27 cellular contexts compared by ENCODE assay signal in the genomic region with DNA sequence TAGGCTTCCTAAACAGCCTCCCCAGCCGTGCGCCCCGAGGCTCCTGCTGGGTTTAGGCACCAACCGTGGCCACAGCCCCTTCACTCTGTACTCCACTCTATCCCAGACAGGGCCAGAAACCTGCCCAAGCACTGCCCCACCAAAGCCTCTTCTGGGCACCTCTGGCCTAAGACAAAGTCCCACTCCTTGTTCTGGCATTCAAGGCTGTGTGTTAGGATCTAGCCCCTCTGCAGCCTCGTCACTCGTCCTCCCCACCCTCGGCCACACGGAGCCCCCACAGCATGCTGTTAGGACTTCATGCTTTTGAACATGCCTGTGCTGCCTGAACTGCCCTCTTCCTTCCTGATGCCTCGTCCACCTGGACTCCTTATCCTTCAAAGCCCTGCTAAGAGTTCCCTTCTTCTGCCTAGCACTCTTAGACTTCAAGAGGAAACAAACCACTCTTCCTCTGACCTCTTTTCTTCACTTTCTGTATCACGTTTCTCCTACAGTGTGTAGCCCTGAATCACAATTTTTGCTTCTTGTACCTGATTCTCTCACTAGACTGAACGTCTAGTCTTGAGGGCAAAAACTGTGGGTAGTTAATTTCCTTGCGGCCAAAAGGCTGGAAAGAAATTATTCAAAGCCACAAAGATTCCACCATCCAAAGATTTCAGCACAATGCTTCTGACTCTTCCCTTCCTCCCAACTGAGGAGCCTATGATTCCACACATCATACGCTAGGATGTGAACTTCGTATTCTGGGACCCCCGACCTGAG. TPM values are rescaled to one million over a fixed set of nuclear protein-coding genes. Genes with fewer than 3 reads are reported as not detected.
DNase-seq lines count a peak whose midpoint lies in the region; ATAC-seq and TF ChIP-seq lines count a peak whose summit lies in the region.
"Had no signal": no experiment of that assay in that cellular context is flagged by ENCODE, and none has a peak within 500 bp of the region (broad histone marks: within the 10 kb centered on the region; RNA-seq: fewer than 3 reads in every experiment).

No MANE protein-coding gene starts in this region.

- H3K36me3 Mint-ChIP-seq in progenitor cell of endocrine pancreas (ENCODE audit: insufficient read depth): no peaks in the 10 kb centered on the region
- H3K36me3 Mint-ChIP-seq: activated naive CD4-positive, alpha-beta T cell treated with anti-CD3 and anti-CD28 coated beads, Interleukin-2, amount 10 ng/mL, durations not matched to agents 7 days and 5 days had no signal

- no peak overlapping the region for H3K4me3 Mint-ChIP-seq in progenitor cell of endocrine pancreas (ENCODE audit: low read depth)
- H3K4me3 Mint-ChIP-seq: activated naive CD4-positive, alpha-beta T cell treated with anti-CD3 and anti-CD28 coated beads, Interleukin-2, amount 10 ng/mL, durations not matched to agents 7 days and 5 days; activated T-cell treated with anti-CD3 and anti-CD28 coated beads, Interleukin-2, amount 50 U/mL, for 4 hours; stimulated activated naive CD8-positive, alpha-beta T cell treated with anti-CD3 and anti-CD28 coated beads, Interleukin-15, amount 100 ng/mL, for 72 hours had no signal

- H3K14ac ChIP-seq in mesenchymal stem cell (ENCODE audit: low read length in 2 of 2): no peak overlapping the region

- H4K8ac ChIP-seq in mesenchymal stem cell (ENCODE audit: low read length): no peak overlapping the region

- no peaks in the 10 kb centered on the region for H3K9me3 Mint-ChIP-seq in progenitor cell of endocrine pancreas (ENCODE audit: low read depth)
- H3K9me3 Mint-ChIP-seq: activated naive CD4-positive, alpha-beta T cell treated with anti-CD3 and anti-CD28 coated beads, Interleukin-2, amount 10 ng/mL, durations not matched to agents 7 days and 5 days; activated T-cell treated with anti-CD3 and anti-CD28 coated beads, Interleukin-2, amount 50 U/mL, for 4 hours; stimulated activated naive CD8-positive, alpha-beta T cell treated with anti-CD3 and anti-CD28 coated beads, Interleukin-15, amount 100 ng/mL, for 72 hours had no signal

- no TSS peak for BruUV-seq in HCT116 (replicated peaks; lab: Mats Ljungman, UMichigan)

- H3K27me3 Mint-ChIP-seq in progenitor cell of endocrine pancreas: peaks cover 23% of the 10 kb centered on the region

- H3K27me3 ChIP-seq in HCT116 (ENCODE audit: insufficient read depth, low read length) (no peaks in the 10 kb centered on the region), foreskin keratinocyte (no peaks in the 10 kb centered on the region), mesenchymal stem cell (ENCODE audit: control insufficient read depth in 1 of 2, insufficient read depth in 1 of 2, low read length in 2 of 2) (peaks cover 0 to 16% of the 10 kb centered on the region in 2 experiments)

- RAD21 ChIA-PET in HCT116 (lab: Charles Lee; ENCODE audit: low non-redundant PET in 1 of 2, low total read pairs in 2 of 2, uncharacterized antibody in 2 of 2, unreplicated experiment in 2 of 2): no interaction called here

- H3K27ac ChIP-seq in HCT116 (ENCODE audit: low read depth, low read length) (peak overlapping the region; percentile 49), foreskin keratinocyte (peak overlapping the region; percentile 86), mesenchymal stem cell (ENCODE audit: low read length, poor library complexity, severe bottlenecking) (no peak overlapping the region)
- H3K27ac ChIP-seq: heart left ventricle, HL-60, tibial artery had no signal

- peaks cover 39 to 65% of the 10 kb centered on the region in 2 experiments for H3K4me1 ChIP-seq in HCT116 (ENCODE audit: control insufficient read depth in 1 of 2, insufficient read depth in 2 of 2, low read length in 2 of 2)
- peaks cover 56% of the 10 kb centered on the region for H3K4me1 ChIP-seq in foreskin keratinocyte
- peaks cover 7% of the 10 kb centered on the region for H3K4me1 ChIP-seq in mesenchymal stem cell (ENCODE audit: control insufficient read depth, insufficient read depth, low read depth, low read length)
- H3K4me1 ChIP-seq: left lung, tibial artery had no signal

- H3K23ac ChIP-seq in mesenchymal stem cell (ENCODE audit: low read length in 2 of 2): no peak overlapping the region

- intact Hi-C loops in HCT116 (cut with micrococcal nuclease): no loop called here

- H3K79me1 ChIP-seq in mesenchymal stem cell (replicated peaks; ENCODE audit: low read length, poor library complexity, severe bottlenecking): no peaks in the 10 kb centered on the region

- H2AFZ ChIP-seq in HCT116 (ENCODE audit: low read depth, low read length, poor library complexity, severe bottlenecking) (no peak overlapping the region), mesenchymal stem cell (ENCODE audit: low read depth, low read length) (no peak overlapping the region)

- ATAC-seq in HCT116 (no peak), foreskin keratinocyte (no peak), HG02970 (IDR thresholded peaks at IDR 0.05; ENCODE audit: low FRiP score, unreplicated experiment) (no peak), GM18873 (IDR thresholded peaks at IDR 0.05; ENCODE audit: low FRiP score, unreplicated experiment) (no peak)
- ATAC-seq: activated T-cell treated with anti-CD3 and anti-CD28 coated beads, Interleukin-2, amount 50 U/mL, for 4 hours; sciatic nerve had no signal

- POLR2A ChIA-PET in HCT116 (lab: Charles Lee): no interaction called here

- no peaks in the 10 kb centered on the region for H3K79me2 ChIP-seq in HCT116 (ENCODE audit: insufficient read depth, low read length)

- H2BK15ac ChIP-seq in mesenchymal stem cell (ENCODE audit: low read depth, poor library complexity, severe bottlenecking): no peak overlapping the region

- no peak for DNase-seq in HCT116 (ENCODE audit: low read depth, low spot score)
- peak; percentile 49 for DNase-seq in RPMI7951 (ENCODE audit: low read depth)
- DNase-seq in foreskin keratinocyte: peak in 1 of 2 donors; percentile 47
- no peak for DNase-seq in progenitor cell of endocrine pancreas (ENCODE audit: low spot score, unreplicated experiment)
- DNase-seq in mesenchymal stem cell: no peak
- no peak for DNase-seq in stimulated activated CD4-positive, alpha-beta T cell treated with anti-CD3 and anti-CD28 coated beads, Interleukin-15, amount 100 ng/mL, for 24 hours
- DNase-seq: activated CD4-positive, CD25-positive, alpha-beta regulatory T cell treated with anti-CD3 and anti-CD28 coated beads, Interleukin-2, amount 50 U/mL, for 72 hours; activated CD8-positive, alpha-beta memory T cell treated with anti-CD3 and anti-CD28 coated beads for 24 hours; activated naive CD4-positive, alpha-beta T cell treated with anti-CD3 and anti-CD28 coated beads, Interleukin-2, amount 10 ng/mL, durations not matched to agents 7 days and 5 days; activated T-cell treated with anti-CD3 and anti-CD28 coated beads, Interleukin-2, amount 50 U/mL, for 4 hours; anterior cingulate cortex; central memory CD4-positive, alpha-beta T cell; DMS 273 treated with DMSO at 0.1 percent for 48 hours; heart left ventricle; left lung; NCI-H1417; NCI-H2107; tibial artery had no signal

- H3K36me3 ChIP-seq in HCT116 (ENCODE audit: control insufficient read depth in 1 of 2, insufficient read depth in 2 of 2, low read length in 2 of 2) (no peaks in the 10 kb centered on the region), mesenchymal stem cell (ENCODE audit: control insufficient read depth in 1 of 2, insufficient read depth in 2 of 2, low read depth in 1 of 2, low read length in 2 of 2) (no peaks in the 10 kb centered on the region)
- H3K36me3 ChIP-seq: heart left ventricle, left lung, tibial artery had no signal

- peak overlapping the region; percentile 84 for H3K4me2 ChIP-seq in HCT116 (ENCODE audit: low read length)
- no peak overlapping the region for H3K4me2 ChIP-seq in mesenchymal stem cell (ENCODE audit: low read length, poor library complexity, severe bottlenecking)

- peaks cover 2% of the 10 kb centered on the region for H3K4me1 Mint-ChIP-seq in progenitor cell of endocrine pancreas (ENCODE audit: low read depth)

- CTCF ChIA-PET in HCT116 (lab: Charles Lee): no interaction called here

- no peaks in the 10 kb centered on the region for H3K9me2 ChIP-seq in HCT116 (ENCODE audit: insufficient read depth)

- no peak overlapping the region for H2BK120ac ChIP-seq in mesenchymal stem cell (ENCODE audit: low read depth, low read length)

- no peak overlapping the region for H4K91ac ChIP-seq in mesenchymal stem cell (ENCODE audit: low read length)

- H4K20me1 ChIP-seq in HCT116 (ENCODE audit: insufficient read depth): no peaks in the 10 kb centered on the region

- H2BK5ac ChIP-seq in mesenchymal stem cell (ENCODE audit: low read depth, low read length, poor library complexity, severe bottlenecking): no peak overlapping the region

- peak overlapping the region; percentile 17 for H3K27ac Mint-ChIP-seq in progenitor cell of endocrine pancreas
- H3K27ac Mint-ChIP-seq: activated naive CD4-positive, alpha-beta T cell treated with anti-CD3 and anti-CD28 coated beads, Interleukin-2, amount 10 ng/mL, durations not matched to agents 7 days and 5 days; stimulated activated naive CD8-positive, alpha-beta T cell treated with anti-CD3 and anti-CD28 coated beads, Interleukin-15, amount 100 ng/mL, for 72 hours had no signal

- H3K18ac ChIP-seq in mesenchymal stem cell (ENCODE audit: low read depth in 1 of 2, low read length in 2 of 2): no peak overlapping the region

- H3K4me3 ChIP-seq in HCT116 (replicated peaks in 1 of 2; ENCODE audit: low read depth in 1 of 2, low read length in 2 of 2) (no peak overlapping the region), mesenchymal stem cell (ENCODE audit: insufficient read depth in 1 of 2, low read depth in 1 of 2, low read length in 2 of 2) (no peak overlapping the region)
- H3K4me3 ChIP-seq: heart left ventricle, left lung, tibial artery had no signal

- TF ChIP-seq RAD21 in HCT116 (IDR thresholded peaks at IDR 0.05; ENCODE audit: low read depth): no peak

- no peaks in the 10 kb centered on the region for H3K9me3 ChIP-seq in HCT116 (ENCODE audit: control insufficient read depth in 1 of 2, insufficient read depth in 1 of 2, low read depth in 1 of 2, low read length in 2 of 2)
- H3K9me3 ChIP-seq in mesenchymal stem cell (ENCODE audit: control insufficient read depth, low read length): no peaks in the 10 kb centered on the region
- H3K9me3 ChIP-seq: heart left ventricle, left lung, tibial artery had no signal

- TF ChIP-seq CTCF in HCT116 (IDR thresholded peaks at IDR 0.05 in 2 of 3, conservative IDR thresholded peaks at IDR 0.05 in 1 of 3; ENCODE audit: borderline replicate concordance in 1 of 3, insufficient read depth in 1 of 3, low read depth in 2 of 3, low read length in 2 of 3): no peak
- no peak for TF ChIP-seq CTCF in foreskin keratinocyte (conservative IDR thresholded peaks at IDR 0.05)
- TF ChIP-seq CTCF in progenitor cell of endocrine pancreas (IDR thresholded peaks at IDR 0.05; ENCODE audit: unreplicated experiment): no peak

- no peak overlapping the region for H2AK5ac ChIP-seq in mesenchymal stem cell (ENCODE audit: low read length, severe bottlenecking)

- no peak overlapping the region for H2BK12ac ChIP-seq in mesenchymal stem cell (ENCODE audit: low read length in 2 of 2)

- H3K9ac ChIP-seq in HCT116 (ENCODE audit: low read length) (peak overlapping the region; percentile 53), mesenchymal stem cell (ENCODE audit: low read length) (no peak overlapping the region)

- whole genome bisulfite sequencing in mesenchymal stem cell: 76% methylated on average over 15 of the region's 15 CpGs

- no peak for TF ChIP-seq POLR2A in HCT116 (IDR thresholded peaks at IDR 0.05; ENCODE audit: borderline replicate concordance, extremely low read depth, insufficient read depth, insufficient read length)

- H3K4ac ChIP-seq in mesenchymal stem cell (ENCODE audit: low read depth in 1 of 2, low read length in 2 of 2): no peak overlapping the region

RNA-seq across cellular contexts. Expression of a gene that starts 28.6 kb away (rescaled TPM):
- total RNA-seq in HCT116 (2021; ENCODE audit: unreplicated experiment): 0.34 TPM
- 0.56 and 0.91 TPM in 2 replicates for polyA plus RNA-seq in HCT116 (2012)
- total RNA-seq in RPMI7951 (2014; rRNA removed; shearing (Covaris generic)): 0.12 TPM in 1 of 2 replicates, not detected in the other
- total RNA-seq in foreskin keratinocyte: 48.2 and 65.5 TPM in 2 replicates
- 42.2 and 54.1 TPM in 2 replicates for polyA plus RNA-seq in foreskin keratinocyte
- total RNA-seq in progenitor cell of endocrine pancreas: not detected in 2 replicates
- polyA plus RNA-seq in mesenchymal stem cell (2013, experiment 1 of 2): not detected
- not detected for polyA plus RNA-seq in mesenchymal stem cell (2013, experiment 2 of 2)
- total RNA-seq: dermis microvascular lymphatic vessel endothelial cell, endothelial cell of umbilical vein, heart left ventricle, NCI-H460, sciatic nerve, SK-MEL-5 had no signal
- polyA plus RNA-seq: endothelial cell of umbilical vein, heart left ventricle had no signal

Comparison
In these comparisons a context has a peak if more than half of its experiments do, and no peak if none do; other contexts are left out.
1. RNA of a gene that starts 28.6 kb away (total RNA-seq): 48.2 to 65.5 TPM in foreskin keratinocyte; 0.34 TPM in HCT116 (single experiment), 0.12 TPM in RPMI7951 and not detected in progenitor cell of endocrine pancreas; every median in the first group is over 10 times any median in the second.